In genomic region chr7:105520620-105521019, GRCh38 we compare ENCODE assay signal across 8 cellular contexts. TPM values are rescaled to one million over a fixed set of nuclear protein-coding genes. Genes with fewer than 3 reads are reported as not detected.
DNase-seq lines count a peak whose midpoint lies in the region; ATAC-seq, FAIRE-seq and TF ChIP-seq lines count a peak whose summit lies in the region.
"Not testable (repeated sequence)": the region's sequence is repeated elsewhere in the genome, so short reads cannot be mapped to it uniquely, and the experiment has no call there.

No MANE protein-coding gene starts in this region.

- H3K36me3 ChIP-seq in H7 (replicated peaks; ENCODE audit: control insufficient read depth, insufficient read depth, low read length); GM12878 (ENCODE audit: control insufficient read depth in 2 of 2, insufficient read depth in 2 of 2, low read length in 1 of 2); naive thymus-derived CD4-positive, alpha-beta T cell (ENCODE audit: control insufficient read depth in 2 of 3, insufficient read depth in 3 of 3, low read length in 3 of 3): not testable (repeated sequence)
- peaks cover 13% of the 10 kb centered on the region for H3K36me3 ChIP-seq in OCI-LY1 (ENCODE audit: insufficient read depth, low read length)

- H3K27me3 ChIP-seq in H7 (ENCODE audit: control insufficient read depth, insufficient read depth, low read length); OCI-LY1 (ENCODE audit: insufficient read depth, low read length); GM12878 (replicated peaks in 1 of 2; ENCODE audit: control insufficient read depth in 2 of 2, insufficient read depth in 2 of 2, low read length in 1 of 2); naive thymus-derived CD4-positive, alpha-beta T cell (ENCODE audit: control insufficient read depth in 2 of 2, insufficient read depth in 2 of 2, low read length in 2 of 2): not testable (repeated sequence)

- H3K4me2 ChIP-seq in OCI-LY1 (ENCODE audit: low read length) (peak overlapping the region; percentile 93), GM12878 (ENCODE audit: control insufficient read depth, insufficient read depth) (peak overlapping the region; percentile 64)

- POLR2A ChIA-PET in activated CD8-positive, alpha-beta T cell treated with anti-CD3 and anti-CD28 coated beads for 36 hours (lab: Charles Lee) = interaction anchor here (1.0 to 3.0 kb wide), 4 partner anchors 11 to 13 kb away, joined by 3 to 13 read pairs (median 4); partner anchors contain the start of gene RINT1
- POLR2A ChIA-PET in GM12878 (lab: Charles Lee); naive thymus-derived CD4-positive, alpha-beta T cell (lab: Charles Lee): not testable (repeated sequence)

- H3K27ac Mint-ChIP-seq in activated CD8-positive, alpha-beta T cell treated with anti-CD3 and anti-CD28 coated beads for 36 hours; naive thymus-derived CD4-positive, alpha-beta T cell; stimulated activated effector memory CD8-positive, alpha-beta T cell treated with anti-CD3 and anti-CD28 coated beads, Interleukin-12 subunit alpha, Interleukin-12 subunit beta, amount 100 ng/mL, for 72 hours: not testable (repeated sequence)

- H3K4me1 ChIP-seq in OCI-LY1 (ENCODE audit: insufficient read depth, low read length, severe bottlenecking) = peaks cover 25% of the 10 kb centered on the region
- H3K4me1 ChIP-seq in GM12878 (ENCODE audit: control insufficient read depth, insufficient read depth, low read length); naive thymus-derived CD4-positive, alpha-beta T cell (ENCODE audit: control insufficient read depth in 2 of 2, insufficient read depth in 2 of 2, low read length in 2 of 2): not testable (repeated sequence)

- H3K9me3 ChIP-seq in OCI-LY1 (ENCODE audit: low read length); GM12878 (replicated peaks; ENCODE audit: control insufficient read depth, insufficient read depth, low read length); naive thymus-derived CD4-positive, alpha-beta T cell (ENCODE audit: control insufficient read depth in 2 of 3, low read length in 3 of 3): not testable (repeated sequence)

- H3K9ac ChIP-seq in OCI-LY1 (ENCODE audit: low read length) (peak overlapping the region; percentile 75; the same call in 1 of the 2 replicates), GM12878 (ENCODE audit: control insufficient read depth, insufficient read depth, low read length) (peak overlapping the region; percentile 39)

- 98% methylated on average over 7 of the region's 7 CpGs for WGBS in GM12878 (ENCODE audit: insufficient coverage, insufficient replicate concordance, low lambda C conversion rate, missing lambda C conversion rate)

- not testable (repeated sequence) for TF ChIP-seq EP300 in GM12878 (IDR thresholded peaks at IDR 0.05; ENCODE audit: borderline replicate concordance in 1 of 2, control insufficient read depth in 1 of 2, low read depth in 2 of 2, low read length in 2 of 2)

- in situ Hi-C loops in GM12878 (cut with MboI) = not testable (repeated sequence)

- H3F3A ChIP-seq in OCI-LY1 (ENCODE audit: insufficient read depth, low read length) = not testable (repeated sequence)

- H3K9me2 ChIP-seq in OCI-LY1 (ENCODE audit: low read depth, low read length) = not testable (repeated sequence)

- H3K4me3 ChIP-seq in AG10803 (ENCODE audit: low read length) = peak overlapping the region; percentile 86; the same call in 1 of the 2 replicates
- H3K4me3 ChIP-seq in H7 (ENCODE audit: insufficient read depth, low read depth, low read length) = peak overlapping the region; percentile 87; the same call in 1 of the 2 replicates
- H3K4me3 ChIP-seq in OCI-LY1 (ENCODE audit: low read depth, low read length, poor library complexity, severe bottlenecking) = peak overlapping the region; percentile 75
- H3K4me3 ChIP-seq in GM12878 = peak overlapping the region; percentile 94
- peak overlapping the region; percentile 88 to 91 for H3K4me3 ChIP-seq in foreskin fibroblast (ENCODE audit: low read depth in 1 of 2, low read length in 2 of 2)
- not testable (repeated sequence) for H3K4me3 ChIP-seq in naive thymus-derived CD4-positive, alpha-beta T cell (ENCODE audit: low read length)

- peaks cover 20% of the 10 kb centered on the region for H3K4me1 Mint-ChIP-seq in activated CD8-positive, alpha-beta T cell treated with anti-CD3 and anti-CD28 coated beads for 36 hours (ENCODE audit: low read depth)
- H3K4me1 Mint-ChIP-seq in naive thymus-derived CD4-positive, alpha-beta T cell = peaks cover 0 to 24% (median 17%) of the 10 kb centered on the region in 7 donors
- H3K4me1 Mint-ChIP-seq in stimulated activated effector memory CD8-positive, alpha-beta T cell treated with anti-CD3 and anti-CD28 coated beads, Interleukin-12 subunit alpha, Interleukin-12 subunit beta, amount 100 ng/mL, for 72 hours = peaks cover 17% of the 10 kb centered on the region

- H2AFZ ChIP-seq in OCI-LY1 (ENCODE audit: low read length); GM12878 (ENCODE audit: control insufficient read depth, low read depth, low read length): not testable (repeated sequence)

- ATAC-seq in activated CD8-positive, alpha-beta T cell treated with anti-CD3 and anti-CD28 coated beads for 36 hours; GM12878; naive thymus-derived CD4-positive, alpha-beta T cell; stimulated activated effector memory CD8-positive, alpha-beta T cell treated with anti-CD3 and anti-CD28 coated beads, Interleukin-12 subunit alpha, Interleukin-12 subunit beta, amount 100 ng/mL, for 72 hours: not testable (repeated sequence)

- TF ChIP-seq RAD21 in GM12878 (IDR thresholded peaks at IDR 0.05; ENCODE audit: insufficient read depth, low read depth, low read length) = not testable (repeated sequence)

- CTCF ChIA-PET in activated CD8-positive, alpha-beta T cell treated with anti-CD3 and anti-CD28 coated beads for 36 hours (lab: Charles Lee); naive thymus-derived CD4-positive, alpha-beta T cell (lab: Charles Lee): not testable (repeated sequence)
- CTCF ChIA-PET in GM12878 (lab: Yijun Ruan, JAX) = interaction anchor here (1.5 kb wide), 1 partner anchor 11 kb away, joined by 4 read pairs; the partner anchor contains the start of gene RINT1

- DNase-seq in AG10803 (ENCODE audit: low read depth); H7; activated CD8-positive, alpha-beta T cell treated with anti-CD3 and anti-CD28 coated beads for 36 hours; GM12878 (ENCODE audit: low read depth, low spot score); foreskin fibroblast; naive thymus-derived CD4-positive, alpha-beta T cell; stimulated activated effector memory CD8-positive, alpha-beta T cell treated with anti-CD3 and anti-CD28 coated beads, Interleukin-12 subunit alpha, Interleukin-12 subunit beta, amount 100 ng/mL, for 72 hours (ENCODE audit: low spot score in 2 of 2): not testable (repeated sequence)

- not testable (repeated sequence) for H3K27me3 Mint-ChIP-seq in activated CD8-positive, alpha-beta T cell treated with anti-CD3 and anti-CD28 coated beads for 36 hours; naive thymus-derived CD4-positive, alpha-beta T cell

- RAD21 ChIA-PET in GM12878 (lab: Charles Lee; ENCODE audit: unreplicated experiment) = not testable (repeated sequence)

- H3K79me2 ChIP-seq in OCI-LY1 (ENCODE audit: insufficient read depth, low read length) (peaks cover 31% of the 10 kb centered on the region), GM12878 (ENCODE audit: control insufficient read depth, insufficient read depth, low read length) (peaks cover 25% of the 10 kb centered on the region)

- not testable (repeated sequence) for H3K27ac ChIP-seq in OCI-LY1 (ENCODE audit: low read depth, low read length, poor library complexity, severe bottlenecking); GM12878 (ENCODE audit: control insufficient read depth, insufficient read depth); naive thymus-derived CD4-positive, alpha-beta T cell (ENCODE audit: low read depth, low read length)

- SMC1A ChIA-PET in GM12878 (lab: Charles Lee; ENCODE audit: uncharacterized antibody, unreplicated experiment) = not testable (repeated sequence)

- peaks cover 26% of the 10 kb centered on the region for H3K36me3 Mint-ChIP-seq in activated CD8-positive, alpha-beta T cell treated with anti-CD3 and anti-CD28 coated beads for 36 hours (ENCODE audit: low read depth)
- not testable (repeated sequence) for H3K36me3 Mint-ChIP-seq in naive thymus-derived CD4-positive, alpha-beta T cell
- H3K36me3 Mint-ChIP-seq in stimulated activated effector memory CD8-positive, alpha-beta T cell treated with anti-CD3 and anti-CD28 coated beads, Interleukin-12 subunit alpha, Interleukin-12 subunit beta, amount 100 ng/mL, for 72 hours = peaks cover 44% of the 10 kb centered on the region

- H4K20me1 ChIP-seq in OCI-LY1 (ENCODE audit: insufficient read depth, low read length); GM12878 (ENCODE audit: control insufficient read depth, insufficient read depth): not testable (repeated sequence)

- H3K9me3 Mint-ChIP-seq in activated CD8-positive, alpha-beta T cell treated with anti-CD3 and anti-CD28 coated beads for 36 hours; naive thymus-derived CD4-positive, alpha-beta T cell; stimulated activated effector memory CD8-positive, alpha-beta T cell treated with anti-CD3 and anti-CD28 coated beads, Interleukin-12 subunit alpha, Interleukin-12 subunit beta, amount 100 ng/mL, for 72 hours: not testable (repeated sequence)

- intact Hi-C loops in activated CD8-positive, alpha-beta T cell treated with anti-CD3 and anti-CD28 coated beads for 36 hours (cut with micrococcal nuclease) = not testable (repeated sequence)
- intact Hi-C loops in GM12878 (cut with micrococcal nuclease; ENCODE audit: unreplicated experiment) = loop anchor here (10.0 kb wide), 1 partner anchor 866 kb away; no protein-coding TSS in a partner anchor
- intact Hi-C loops in naive thymus-derived CD4-positive, alpha-beta T cell (cut with micrococcal nuclease) = loop anchor here in 1 of 2 donors (1.0 to 5.0 kb wide), 2 partner anchors 522 to 765 kb away; no protein-coding TSS in a partner anchor

- TF ChIP-seq CTCF in AG10803 (conservative IDR thresholded peaks at IDR 0.05; ENCODE audit: low read length); OCI-LY1 (IDR thresholded peaks at IDR 0.05; ENCODE audit: low read length); activated CD8-positive, alpha-beta T cell treated with anti-CD3 and anti-CD28 coated beads for 36 hours (IDR thresholded peaks at IDR 0.05); GM12878 (IDR thresholded peaks at IDR 0.05 in 2 of 3, conservative IDR thresholded peaks at IDR 0.05 in 1 of 3; ENCODE audit: control insufficient read depth in 2 of 3, extremely low read depth in 1 of 3, insufficient read depth in 1 of 3, low read depth in 3 of 3, low read length in 3 of 3); foreskin fibroblast (IDR thresholded peaks at IDR 0.05; ENCODE audit: low read depth, low read length): not testable (repeated sequence)

- BruUV-seq in GM12878 (replicated peaks; lab: Mats Ljungman, UMichigan) = TSS peak; percentile 72

- not testable (repeated sequence) for TF ChIP-seq POLR2A in GM12878 (IDR thresholded peaks at IDR 0.05; ENCODE audit: low read depth, low read length)

- FAIRE-seq in GM12878 (lab: Jason Lieb, UNC) = not testable (repeated sequence)

- H3K4me3 Mint-ChIP-seq in activated CD8-positive, alpha-beta T cell treated with anti-CD3 and anti-CD28 coated beads for 36 hours = peak overlapping the region; percentile 95
- H3K4me3 Mint-ChIP-seq in naive thymus-derived CD4-positive, alpha-beta T cell = peak overlapping the region; percentile 16 to 94 (median 51)
- peak overlapping the region; percentile 94 for H3K4me3 Mint-ChIP-seq in stimulated activated effector memory CD8-positive, alpha-beta T cell treated with anti-CD3 and anti-CD28 coated beads, Interleukin-12 subunit alpha, Interleukin-12 subunit beta, amount 100 ng/mL, for 72 hours

RNA-seq across cellular contexts. Expression of gene PUS7, which starts 1.5 kb away (rescaled TPM):
- total RNA-seq in H7 (2014; rRNA removed; shearing (Covaris generic)) = 46.5 and 59.1 TPM in 2 replicates
- total RNA-seq in activated CD8-positive, alpha-beta T cell treated with anti-CD3 and anti-CD28 coated beads for 36 hours = 10 to 100 TPM; 31.5 to 36.5 TPM
- 35.4 and 36.1 TPM in 2 replicates for total RNA-seq in GM12878 (2013; cell fraction: nucleolus; rRNA removed)
- total RNA-seq in GM12878 (2014; rRNA removed) (28.5 and 32.1 TPM in 2 replicates), GM12878 (2014; rRNA removed; fragmentation: Illumina TruSeq; extraction: Trizol) (28.5 and 29.1 TPM in 2 replicates), GM12878 (2021) (20.4 and 21.8 TPM in 2 replicates)
- 3.5 TPM for polyA plus RNA-seq in GM12878 (2011; ENCODE audit: low read depth)
- polyA plus RNA-seq in GM12878 (2011; rRNA removed) (18.9 and 25.4 TPM in 2 replicates), GM12878 (2014; fragmentation: Illumina TruSeq; extraction: Trizol) (25.2 and 32.3 TPM in 2 replicates), GM12878 (2014; fragmentation: Nextera tagmentation; extraction: Ambion mirVana) (1 to 10 TPM; 5.6 to 6.7 TPM), GM12878 (2014; rRNA removed) (17.5 and 20.2 TPM in 2 replicates), GM12878 (2016; fragmentation: Nextera tagmentation; extraction: Ambion mirVana) (10 to 100 TPM; 23.0 to 24.5 TPM)
- 7.5 and 9.1 TPM in 2 replicates for polyA plus RNA-seq in GM12878 (2011; cell fraction: cytosol; rRNA removed)
- 14.0 and 19.2 TPM in 2 replicates for polyA plus RNA-seq in GM12878 (2011; cell fraction: nucleus; rRNA removed)
- polyA plus RNA-seq in GM12878 (2012) = 7.3 and 7.6 TPM in 2 replicates
- polyA minus RNA-seq in GM12878 (2011; rRNA and poly(A)+ RNA removed) = 8.4 and 9.9 TPM in 2 replicates
- polyA minus RNA-seq in GM12878 (2011; cell fraction: cytosol; rRNA and poly(A)+ RNA removed) = 5.1 and 6.2 TPM in 2 replicates
- 4.1 and 11.6 TPM in 2 replicates for polyA minus RNA-seq in GM12878 (2011; cell fraction: nucleus; rRNA and poly(A)+ RNA removed)
- total RNA-seq in naive thymus-derived CD4-positive, alpha-beta T cell = 10 to 100 TPM in 1 of 5 experiments, 1 to 10 TPM in 4; 4.2 to 16.5 (median 5.4) TPM
- polyA plus RNA-seq in naive thymus-derived CD4-positive, alpha-beta T cell = 1 to 10 TPM; 4.0 to 6.4 TPM

RNA-seq across cellular contexts. Expression of gene RINT1, which starts 11.4 kb away (rescaled TPM):
- 4.4 and 5.9 TPM in 2 replicates for total RNA-seq in H7 (2014; rRNA removed; shearing (Covaris generic))
- 10 to 100 TPM; 21.7 to 22.5 TPM for total RNA-seq in activated CD8-positive, alpha-beta T cell treated with anti-CD3 and anti-CD28 coated beads for 36 hours
- 34.1 and 36.3 TPM in 2 replicates for total RNA-seq in GM12878 (2013; cell fraction: nucleolus; rRNA removed)
- total RNA-seq in GM12878 (2014; rRNA removed) (13.5 and 15.9 TPM in 2 replicates), GM12878 (2014; rRNA removed; fragmentation: Illumina TruSeq; extraction: Trizol) (7.0 and 7.4 TPM in 2 replicates), GM12878 (2021) (14.9 and 17.2 TPM in 2 replicates)
- 7.9 TPM for polyA plus RNA-seq in GM12878 (2011; ENCODE audit: low read depth)
- polyA plus RNA-seq in GM12878 (2011; rRNA removed) (28.4 and 34.4 TPM in 2 replicates), GM12878 (2014; fragmentation: Illumina TruSeq; extraction: Trizol) (18.5 and 21.8 TPM in 2 replicates), GM12878 (2014; fragmentation: Nextera tagmentation; extraction: Ambion mirVana) (1 to 10 TPM; 6.7 to 7.4 TPM), GM12878 (2014; rRNA removed) (13.9 and 17.3 TPM in 2 replicates), GM12878 (2016; fragmentation: Nextera tagmentation; extraction: Ambion mirVana) (10 to 100 TPM; 26.6 to 32.3 TPM)
- 10.9 and 11.1 TPM in 2 replicates for polyA plus RNA-seq in GM12878 (2011; cell fraction: cytosol; rRNA removed)
- 20.2 and 20.3 TPM in 2 replicates for polyA plus RNA-seq in GM12878 (2011; cell fraction: nucleus; rRNA removed)
- polyA plus RNA-seq in GM12878 (2012) = 12.7 and 15.5 TPM in 2 replicates
- polyA minus RNA-seq in GM12878 (2011; rRNA and poly(A)+ RNA removed) = 15.5 and 33.8 TPM in 2 replicates
- polyA minus RNA-seq in GM12878 (2011; cell fraction: cytosol; rRNA and poly(A)+ RNA removed) = 9.8 and 10.9 TPM in 2 replicates
- 7.6 and 15.0 TPM in 2 replicates for polyA minus RNA-seq in GM12878 (2011; cell fraction: nucleus; rRNA and poly(A)+ RNA removed)
- 10 to 100 TPM; 23.0 to 31.8 (median 26.0) TPM for total RNA-seq in naive thymus-derived CD4-positive, alpha-beta T cell
- polyA plus RNA-seq in naive thymus-derived CD4-positive, alpha-beta T cell = 10 to 100 TPM; 16.0 to 17.9 TPM
